1 cellular context compared by ENCODE assay signal in genomic region chr5:55712023-55712859, GRCh38.
TF ChIP-seq lines count a peak whose summit lies in the region.

SLC38A9 (minus strand) TSS chr5:55712324; CDS start chr5:55697958, 14,366 bp downstream.

TF ChIP-seq in HepG2, 621 proteins besides CTCF, POLR2A, EP300 and RAD21 (continued from another document and continues in another):
- TF ChIP-seq JUN (CRISPR knock-in tag; IDR thresholded peaks at IDR 0.05) = peak; percentile 1; the same call in 1 of the 2 replicates
- peak; percentile 68 to 84 for TF ChIP-seq MAFK (conservative IDR thresholded peaks at IDR 0.05 in 1 of 2, IDR thresholded peaks at IDR 0.05 in 1 of 2; ENCODE audit: low read length in 2 of 2)
- TF ChIP-seq ZC3H13 (CRISPR knock-in tag; IDR thresholded peaks at IDR 0.05) = no peak
- TF ChIP-seq ZNF549 (CRISPR knock-in tag; IDR thresholded peaks at IDR 0.05) = no peak
- TF ChIP-seq KDM6A (CRISPR knock-in tag; IDR thresholded peaks at IDR 0.05; ENCODE audit: low read depth) = no peak
- TF ChIP-seq XBP1 (CRISPR knock-in tag; IDR thresholded peaks at IDR 0.05) = no peak
- TF ChIP-seq IRX3 (CRISPR knock-in tag; IDR thresholded peaks at IDR 0.05; ENCODE audit: borderline replicate concordance, low read depth) = no peak
- TF ChIP-seq EHMT2 (IDR thresholded peaks at IDR 0.05; ENCODE audit: borderline replicate concordance, low read depth, low read length) = 0 out of 2 replicates have a peak, but pooled peaks have one; percentile 41
- no peak for TF ChIP-seq ZNF724P (CRISPR knock-in tag; IDR thresholded peaks at IDR 0.05; ENCODE audit: borderline replicate concordance)
- no peak for TF ChIP-seq PTBP1 (IDR thresholded peaks at IDR 0.05; ENCODE audit: low read depth, low read length, poor library complexity, severe bottlenecking)
- TF ChIP-seq MLXIP (CRISPR knock-in tag; IDR thresholded peaks at IDR 0.05; ENCODE audit: borderline replicate concordance) = no peak
- TF ChIP-seq PAF1 (CRISPR knock-in tag; IDR thresholded peaks at IDR 0.05) = no peak
- no peak for TF ChIP-seq MATR3 (CRISPR knock-in tag; IDR thresholded peaks at IDR 0.05)
- no peak for TF ChIP-seq KMT2A (CRISPR knock-in tag; IDR thresholded peaks at IDR 0.05)
- no peak for TF ChIP-seq LCORL (IDR thresholded peaks at IDR 0.05)
- TF ChIP-seq LCORL (CRISPR knock-in tag; IDR thresholded peaks at IDR 0.05) = no peak
- no peak for TF ChIP-seq BRCA1 (CRISPR knock-in tag; IDR thresholded peaks at IDR 0.05)
- TF ChIP-seq AGO2 (optimal IDR thresholded peaks at IDR 0.05; ENCODE audit: low read depth, low read length) = no peak
- no peak for TF ChIP-seq SSRP1 (CRISPR knock-in tag; IDR thresholded peaks at IDR 0.05)
- 0 out of 2 replicates have a peak, but pooled peaks have one; percentile 61 for TF ChIP-seq ZNF850 (CRISPR knock-in tag; conservative IDR thresholded peaks at IDR 0.05)
- TF ChIP-seq ZNF234 (CRISPR knock-in tag; conservative IDR thresholded peaks at IDR 0.05) = no peak
- no peak for TF ChIP-seq TBX3 (IDR thresholded peaks at IDR 0.05; ENCODE audit: borderline replicate concordance)
- TF ChIP-seq ZFX (CRISPR knock-in tag; IDR thresholded peaks at IDR 0.05; ENCODE audit: low read depth) = peak; percentile 79
- TF ChIP-seq PATZ1 (CRISPR knock-in tag; IDR thresholded peaks at IDR 0.05) = no peak
- TF ChIP-seq BCL6 (CRISPR knock-in tag; IDR thresholded peaks at IDR 0.05) = peak; percentile 57
- TF ChIP-seq TFE3 (CRISPR knock-in tag; IDR thresholded peaks at IDR 0.05) = no peak; the same call in 1 of the 2 replicates
- TF ChIP-seq ELF4 (CRISPR knock-in tag; IDR thresholded peaks at IDR 0.05; ENCODE audit: borderline replicate concordance) = peak; percentile 83; the same call in 1 of the 2 replicates
- peak; percentile 59; the same call in 1 of the 2 replicates for TF ChIP-seq ZNF605 (CRISPR knock-in tag; IDR thresholded peaks at IDR 0.05)
- TF ChIP-seq ATRX (CRISPR knock-in tag; IDR thresholded peaks at IDR 0.05; ENCODE audit: borderline replicate concordance) = no peak
- no peak for TF ChIP-seq ZNF691 (CRISPR knock-in tag; IDR thresholded peaks at IDR 0.05; ENCODE audit: borderline replicate concordance, low read depth)
- no peak for TF ChIP-seq TEF (CRISPR knock-in tag; IDR thresholded peaks at IDR 0.05)
- TF ChIP-seq UBTF (CRISPR knock-in tag; IDR thresholded peaks at IDR 0.05) = peak; percentile 70
- TF ChIP-seq HCFC1 (IDR thresholded peaks at IDR 0.05; ENCODE audit: low read depth, low read length) = peak; percentile 92
- no peak for TF ChIP-seq ZNF564 (CRISPR knock-in tag; IDR thresholded peaks at IDR 0.05)
- peak; percentile 42; the same call in 1 of the 2 replicates for TF ChIP-seq RNF2 (conservative IDR thresholded peaks at IDR 0.05; ENCODE audit: low read depth)
- TF ChIP-seq USF2 (IDR thresholded peaks at IDR 0.05; ENCODE audit: low read depth, low read length) = no peak
- TF ChIP-seq USF2 (CRISPR knock-in tag; IDR thresholded peaks at IDR 0.05; ENCODE audit: borderline replicate concordance) = no peak; the same call in 1 of the 2 replicates
- TF ChIP-seq FOSL2 (CRISPR knock-in tag; IDR thresholded peaks at IDR 0.05) = 0 out of 2 replicates have a peak, but pooled peaks have one; percentile 7
- TF ChIP-seq ZNF615 (CRISPR knock-in tag; IDR thresholded peaks at IDR 0.05; ENCODE audit: borderline replicate concordance) = no peak
- no peak for TF ChIP-seq JDP2 (CRISPR knock-in tag; IDR thresholded peaks at IDR 0.05; ENCODE audit: borderline replicate concordance)
- TF ChIP-seq ARID2 (CRISPR knock-in tag; IDR thresholded peaks at IDR 0.05; ENCODE audit: borderline replicate concordance) = 0 out of 2 replicates have a peak, but pooled peaks have one; percentile 31
- TF ChIP-seq GTF2F1 (IDR thresholded peaks at IDR 0.05; ENCODE audit: low read length) = no peak
- peak; percentile 33; the same call in 1 of the 2 replicates for TF ChIP-seq BHLHE40 (IDR thresholded peaks at IDR 0.05; ENCODE audit: low read length)
- TF ChIP-seq REPIN1 (CRISPR knock-in tag; IDR thresholded peaks at IDR 0.05; ENCODE audit: borderline replicate concordance, low read depth) = peak; percentile 42; the same call in 1 of the 2 replicates
- TF ChIP-seq SIN3A (IDR thresholded peaks at IDR 0.05; ENCODE audit: borderline replicate concordance, low read depth, low read length) = peak; percentile 51; the same call in 1 of the 2 replicates
- peak; percentile 79 for TF ChIP-seq HDAC1 (CRISPR knock-in tag; IDR thresholded peaks at IDR 0.05)
- no peak for TF ChIP-seq ZNF660 (CRISPR knock-in tag; IDR thresholded peaks at IDR 0.05; ENCODE audit: borderline replicate concordance, low read depth)
- TF ChIP-seq RBAK (CRISPR knock-in tag; IDR thresholded peaks at IDR 0.05) = no peak
- TF ChIP-seq MBNL3 (CRISPR knock-in tag; conservative IDR thresholded peaks at IDR 0.05) = no peak
- peak; percentile 76 for TF ChIP-seq ZNF501 (CRISPR knock-in tag; IDR thresholded peaks at IDR 0.05)
- TF ChIP-seq ZNF460 (CRISPR knock-in tag; IDR thresholded peaks at IDR 0.05; ENCODE audit: borderline replicate concordance) = no peak; the same call in 1 of the 2 replicates
- no peak for TF ChIP-seq ZNF326 (CRISPR knock-in tag; IDR thresholded peaks at IDR 0.05; ENCODE audit: borderline replicate concordance)
- no peak; the same call in 1 of the 2 replicates for TF ChIP-seq PAX8 (CRISPR knock-in tag; IDR thresholded peaks at IDR 0.05; ENCODE audit: borderline replicate concordance)
- peak; percentile 50; the same call in 1 of the 2 replicates for TF ChIP-seq ZNF749 (CRISPR knock-in tag; IDR thresholded peaks at IDR 0.05; ENCODE audit: borderline replicate concordance)
- TF ChIP-seq SALL2 (CRISPR knock-in tag; IDR thresholded peaks at IDR 0.05) = peak; percentile 63; the same call in 1 of the 2 replicates
- no peak for TF ChIP-seq ZNF557 (CRISPR knock-in tag; IDR thresholded peaks at IDR 0.05)
- no peak for TF ChIP-seq ZNF589 (CRISPR knock-in tag; conservative IDR thresholded peaks at IDR 0.05)
- no peak for TF ChIP-seq ZBTB7A (CRISPR knock-in tag; IDR thresholded peaks at IDR 0.05)
- 0 out of 2 replicates have a peak, but pooled peaks have one; percentile 12 for TF ChIP-seq MED13 (CRISPR knock-in tag; IDR thresholded peaks at IDR 0.05)
- no peak; the same call in 1 of the 2 replicates for TF ChIP-seq ZNF800 (CRISPR knock-in tag; IDR thresholded peaks at IDR 0.05)
